In genomic region chr18:58117685-58118403, GRCh38 we compare ENCODE assay signal across 8 cellular contexts.
DNase-seq lines count a peak whose midpoint lies in the region; ATAC-seq and TF ChIP-seq lines count a peak whose summit lies in the region.

No MANE protein-coding gene starts in this region.

- H3K27me3 Mint-ChIP-seq in MCF 10A (ENCODE audit: insufficient read depth, unreplicated experiment) (no peaks in the 10 kb centered on the region), GM23338 (ENCODE audit: insufficient read depth, low read depth, poor library complexity) (no peaks in the 10 kb centered on the region)
- peaks cover 0 to 10% of the 10 kb centered on the region in 2 donors for H3K27me3 Mint-ChIP-seq in CD8-positive, alpha-beta memory T cell

- intact Hi-C loops in MCF 10A (cut with micrococcal nuclease), result no loop called here

- no peaks in the 10 kb centered on the region for H3K9me3 Mint-ChIP-seq in MCF 10A (ENCODE audit: unreplicated experiment)
- H3K9me3 Mint-ChIP-seq in CD8-positive, alpha-beta memory T cell, result no peaks in the 10 kb centered on the region
- H3K9me3 Mint-ChIP-seq in GM23338, result no peaks in the 10 kb centered on the region

- DNase-seq in BE2C (peak; percentile 16), NCI-H2029 (lab: John Stamatoyannopoulos, UW) (peak; percentile 31), MCF 10A (ENCODE audit: unreplicated experiment) (peak; percentile 82), lung microvascular endothelial cell (ENCODE audit: low read depth in 2 of 2) (peak; percentile 38 to 76), GM23338 (ENCODE audit: low spot score) (no peak)
- DNase-seq in CD8-positive, alpha-beta memory T cell, result no peak

- H3K4me3 Mint-ChIP-seq in MCF 10A (ENCODE audit: unreplicated experiment) (peak overlapping the region; percentile 1), GM23338 (no peak overlapping the region)
- H3K4me3 Mint-ChIP-seq in CD8-positive, alpha-beta memory T cell, result no peak overlapping the region

- no TSS peak for BruUV-seq in MCF 10A (replicated peaks; lab: Mats Ljungman, UMichigan)

- H3K27me3 ChIP-seq in BE2C (no peaks in the 10 kb centered on the region), GM23338 (ENCODE audit: insufficient read depth) (no peaks in the 10 kb centered on the region)
- H3K27me3 ChIP-seq in CD8-positive, alpha-beta memory T cell (ENCODE audit: insufficient read depth, low read length, poor library complexity, severe bottlenecking), result no peaks in the 10 kb centered on the region

- H3K79me2 ChIP-seq in GM23338 (replicated peaks; ENCODE audit: insufficient read depth), result peaks cover 85% of the 10 kb centered on the region

- H3K36me3 Mint-ChIP-seq in MCF 10A (ENCODE audit: insufficient read depth, unreplicated experiment) (no peaks in the 10 kb centered on the region), GM23338 (ENCODE audit: low read depth) (no peaks in the 10 kb centered on the region)
- no peaks in the 10 kb centered on the region for H3K36me3 Mint-ChIP-seq in CD8-positive, alpha-beta memory T cell

- CTCF ChIA-PET in MCF 10A (lab: Yijun Ruan, JAX), result interaction anchor here (0.6 to 7.2 kb wide), 15 partner anchors 9 to 299 kb away, joined by 3 to 93 read pairs (median 4); partner anchors contain the start of gene NEDD4L
- CTCF ChIA-PET in CD8-positive, alpha-beta memory T cell (lab: Charles Lee), result no interaction called here

- H3K27ac Mint-ChIP-seq in MCF 10A (ENCODE audit: low read depth, unreplicated experiment) (peak overlapping the region; percentile 86), GM23338 (no peak overlapping the region)
- no peak overlapping the region for H3K27ac Mint-ChIP-seq in CD8-positive, alpha-beta memory T cell

- H4K20me1 ChIP-seq in GM23338 (replicated peaks; ENCODE audit: insufficient read depth), result peaks cover 24% of the 10 kb centered on the region

- no peaks in the 10 kb centered on the region for H3K9me3 ChIP-seq in BE2C
- H3K9me3 ChIP-seq in CD8-positive, alpha-beta memory T cell (ENCODE audit: low read length), result no peaks in the 10 kb centered on the region

- H3K9me2 ChIP-seq in GM23338 (ENCODE audit: insufficient read depth), result no peaks in the 10 kb centered on the region

- H3K27ac ChIP-seq in CD8-positive, alpha-beta memory T cell (ENCODE audit: low read depth, low read length), result no peak overlapping the region
- H3K27ac ChIP-seq in GM23338 (ENCODE audit: low read depth), result no peak overlapping the region

- H3K4me2 ChIP-seq in GM23338, result no peak overlapping the region

- POLR2A ChIA-PET in MCF 10A (lab: Yijun Ruan, JAX), result interaction anchor here (0.6 to 7.0 kb wide), 21 partner anchors 9 to 468 kb away, joined by 3 to 65 read pairs (median 5); partner anchors contain the start of gene NEDD4L
- POLR2A ChIA-PET in CD8-positive, alpha-beta memory T cell (lab: Charles Lee), result no interaction called here

- TF ChIP-seq CTCF in BE2C (IDR thresholded peaks at IDR 0.05; ENCODE audit: low read depth, low read length), result no peak
- no peak for TF ChIP-seq CTCF in MCF 10A (IDR thresholded peaks at IDR 0.05; ENCODE audit: unreplicated experiment)
- TF ChIP-seq CTCF in GM23338 (conservative IDR thresholded peaks at IDR 0.05; ENCODE audit: low read depth in 2 of 2), result no peak

- no peak for ATAC-seq in GM19463 (IDR thresholded peaks at IDR 0.05; ENCODE audit: unreplicated experiment)
- ATAC-seq in GM19351 (IDR thresholded peaks at IDR 0.05; ENCODE audit: unreplicated experiment), result no peak
- no peak for ATAC-seq in GM23338

- H3K4me3 ChIP-seq in BE2C (ENCODE audit: low read depth, low read length) (no peak overlapping the region), GM23338 (no peak overlapping the region)
- H3K4me3 ChIP-seq in CD8-positive, alpha-beta memory T cell (ENCODE audit: low read length), result no peak overlapping the region

- H3K4me1 ChIP-seq in BE2C (0 out of 2 replicates have a peak, but pooled peaks cover 4% of the 10 kb centered on the region), GM23338 (ENCODE audit: insufficient read depth) (peaks cover 23% of the 10 kb centered on the region)
- H3K4me1 ChIP-seq in CD8-positive, alpha-beta memory T cell (ENCODE audit: insufficient read depth, low read length), result no peaks in the 10 kb centered on the region

- no peaks in the 10 kb centered on the region for H3F3A ChIP-seq in GM23338 (replicated peaks; ENCODE audit: low read depth)

- H3K36me3 ChIP-seq in BE2C (no peaks in the 10 kb centered on the region), GM23338 (ENCODE audit: insufficient read depth) (no peaks in the 10 kb centered on the region)
- H3K36me3 ChIP-seq in CD8-positive, alpha-beta memory T cell (ENCODE audit: insufficient read depth, low read length), result no peaks in the 10 kb centered on the region

- H3K4me1 Mint-ChIP-seq in MCF 10A (ENCODE audit: insufficient read depth, unreplicated experiment) (peaks cover 20% of the 10 kb centered on the region), GM23338 (peaks cover 49% of the 10 kb centered on the region)
- H3K4me1 Mint-ChIP-seq in CD8-positive, alpha-beta memory T cell, result peaks cover 0 to 2% (median 0%) of the 10 kb centered on the region in 3 donors

- no peak overlapping the region for H2AFZ ChIP-seq in GM23338

TF ChIP-seq in GM23338, 12 proteins besides CTCF, POLR2A, EP300 and RAD21 (continues in another document):
- no peak for TF ChIP-seq ZNF462 (CRISPR knock-in tag; IDR thresholded peaks at IDR 0.05)
- TF ChIP-seq NANOG (IDR thresholded peaks at IDR 0.05; ENCODE audit: borderline replicate concordance), result no peak
- TF ChIP-seq POLR2AphosphoS5 (IDR thresholded peaks at IDR 0.05; ENCODE audit: low read depth), result no peak
- TF ChIP-seq ZNF331 (CRISPR knock-in tag; IDR thresholded peaks at IDR 0.05; ENCODE audit: low read depth), result no peak
- no peak for TF ChIP-seq STAT1 (IDR thresholded peaks at IDR 0.05; ENCODE audit: unreplicated experiment)
- TF ChIP-seq CREB1 (CRISPR knock-in tag; IDR thresholded peaks at IDR 0.05; ENCODE audit: low read depth), result no peak
- no peak for TF ChIP-seq EZH2phosphoT487 (IDR thresholded peaks at IDR 0.05; ENCODE audit: unreplicated experiment)
- TF ChIP-seq ZNF114 (CRISPR knock-in tag; IDR thresholded peaks at IDR 0.05), result no peak

Comparison
In these comparisons a context has a peak if more than half of its experiments do, and no peak if none do; other contexts are left out.
1. DNase-seq: peak in BE2C (single experiment), NCI-H2029 (single experiment), MCF 10A (single experiment) and lung microvascular endothelial cell (2 of 2); none in CD8-positive, alpha-beta memory T cell (0 of 5) and GM23338 (single experiment).